ENCODE assay signal across 8 cellular contexts in genomic region chr20:36460648-36461599, GRCh38.
DNase-seq lines count a peak whose midpoint lies in the region; ATAC-seq and TF ChIP-seq lines count a peak whose summit lies in the region.

No MANE protein-coding gene starts in this region.

- peaks cover 45% of the 10 kb centered on the region for H3K4me1 Mint-ChIP-seq in activated CD8-positive, alpha-beta memory T cell treated with anti-CD3 and anti-CD28 coated beads, Interleukin-2, amount 10 ng/mL, durations not matched to agents 7 days and 5 days
- H3K4me1 Mint-ChIP-seq in effector memory CD8-positive, alpha-beta T cell (ENCODE audit: low read depth in 2 of 2) = peaks cover 35 to 43% of the 10 kb centered on the region in 2 donors

- H3K27me3 Mint-ChIP-seq in activated CD8-positive, alpha-beta memory T cell treated with anti-CD3 and anti-CD28 coated beads, Interleukin-2, amount 10 ng/mL, durations not matched to agents 7 days and 5 days = no peaks in the 10 kb centered on the region
- peaks cover 0 to 4% of the 10 kb centered on the region in 2 donors for H3K27me3 Mint-ChIP-seq in effector memory CD8-positive, alpha-beta T cell

- peak overlapping the region; percentile 72 for H3K27ac Mint-ChIP-seq in activated CD8-positive, alpha-beta memory T cell treated with anti-CD3 and anti-CD28 coated beads, Interleukin-2, amount 10 ng/mL, durations not matched to agents 7 days and 5 days
- H3K27ac Mint-ChIP-seq in effector memory CD8-positive, alpha-beta T cell = peak overlapping the region; percentile 98 to 99

- H3K4me3 Mint-ChIP-seq in activated CD8-positive, alpha-beta memory T cell treated with anti-CD3 and anti-CD28 coated beads, Interleukin-2, amount 10 ng/mL, durations not matched to agents 7 days and 5 days = peak overlapping the region; percentile 83
- H3K4me3 Mint-ChIP-seq in effector memory CD8-positive, alpha-beta T cell = peak overlapping the region; percentile 98 to 99

- H3K9me3 Mint-ChIP-seq in activated CD8-positive, alpha-beta memory T cell treated with anti-CD3 and anti-CD28 coated beads, Interleukin-2, amount 10 ng/mL, durations not matched to agents 7 days and 5 days (ENCODE audit: low read depth) = no peaks in the 10 kb centered on the region
- H3K9me3 Mint-ChIP-seq in effector memory CD8-positive, alpha-beta T cell = no peaks in the 10 kb centered on the region

- TF ChIP-seq CTCF in GM20000 (IDR thresholded peaks at IDR 0.05; ENCODE audit: extremely low read depth, missing control alignments) = no peak

- no peaks in the 10 kb centered on the region for H3K36me3 Mint-ChIP-seq in activated CD8-positive, alpha-beta memory T cell treated with anti-CD3 and anti-CD28 coated beads, Interleukin-2, amount 10 ng/mL, durations not matched to agents 7 days and 5 days
- peaks cover 28% of the 10 kb centered on the region for H3K36me3 Mint-ChIP-seq in effector memory CD8-positive, alpha-beta T cell (ENCODE audit: insufficient read depth)

- DNase-seq in COLO829 (ENCODE audit: low spot score) (peak; percentile 90), GM20000 (ENCODE audit: low spot score) (peak; percentile 97), HS-5 (ENCODE audit: low read depth) (peak; percentile 60), NOMO-1 (lab: John Stamatoyannopoulos, UW; ENCODE audit: unreplicated experiment in 2 of 2) (peak; percentile 79 to 87), mesenteric fat pad (ENCODE audit: low spot score) (peak; percentile 96)
- peak; percentile 92 for DNase-seq in activated CD8-positive, alpha-beta memory T cell treated with anti-CD3 and anti-CD28 coated beads, Interleukin-2, amount 10 ng/mL, durations not matched to agents 7 days and 5 days
- peak; percentile 77 to 85 (median 83) for DNase-seq in effector memory CD8-positive, alpha-beta T cell
- DNase-seq in stimulated activated CD8-positive, alpha-beta memory T cell treated with anti-CD3 and anti-CD28 coated beads, Interleukin-12 subunit alpha, Interleukin-12 subunit beta, amount 100 ng/mL, for 4 hours (ENCODE audit: low read depth) = peak; percentile 87

- ATAC-seq in activated CD8-positive, alpha-beta memory T cell treated with anti-CD3 and anti-CD28 coated beads, Interleukin-2, amount 10 ng/mL, durations not matched to agents 7 days and 5 days = peak; percentile 91
- peak; percentile 80 for ATAC-seq in effector memory CD8-positive, alpha-beta T cell (replicated peaks)

- CTCF ChIA-PET in activated CD8-positive, alpha-beta memory T cell treated with anti-CD3 and anti-CD28 coated beads, Interleukin-2, amount 10 ng/mL, durations not matched to agents 7 days and 5 days (lab: Charles Lee) = interaction anchor here (0.7 to 1.2 kb wide), 4 partner anchors 10 to 258 kb away, joined by 3 to 4 read pairs (median 3); no protein-coding TSS in a partner anchor

Comparison
In these comparisons a context has a peak if more than half of its experiments do, and no peak if none do; other contexts are left out.
1. Peak in every context shown above with its lines: DNase-seq and ATAC-seq.